ENCODE assay signal across 30 cellular contexts in genomic region chr6:168888102-168888501, GRCh38.
"Had no signal": no experiment of that assay in that cellular context is flagged by ENCODE, and none has a peak within 500 bp of the region (broad histone marks: within the 10 kb centered on the region; RNA-seq: fewer than 3 reads in every experiment).

No MANE protein-coding gene starts in this region.

- H3K4me3 ChIP-seq: psoas muscle, skin epidermis, smooth muscle cell, spleen, thoracic aorta, thyroid gland, tibial nerve, upper lobe of left lung, vagina had no signal

- H3K27me3 Mint-ChIP-seq: naive thymus-derived CD8-positive, alpha-beta T cell; natural killer cell treated with Interleukin-12 subunit alpha and Interleukin-12 subunit beta and Interleukin-15 and Interleukin-18, amount 100 ng/mL, for 72 hours; stimulated activated memory B cell treated with anti-CD40 and anti-IgM and Interleukin-4, amounts not matched to agents 10 μg/mL and 1 μg/mL and 100 μg/mL, for 72 hours; stimulated activated naive CD8-positive, alpha-beta T cell treated with anti-CD3 and anti-CD28 coated beads, Interleukin-15, amount 100 ng/mL, for 72 hours had no signal

- H3K27me3 ChIP-seq: neutrophil, thyroid gland, upper lobe of left lung, vagina had no signal

- H3K4me3 Mint-ChIP-seq: naive thymus-derived CD8-positive, alpha-beta T cell; natural killer cell treated with Interleukin-12 subunit alpha and Interleukin-12 subunit beta and Interleukin-15 and Interleukin-18, amount 100 ng/mL, for 72 hours; nephron progenitor cell; neural crest cell; stimulated activated memory B cell treated with anti-CD40 and anti-IgM and Interleukin-4, amounts not matched to agents 10 μg/mL and 1 μg/mL and 100 μg/mL, for 72 hours; stimulated activated naive CD8-positive, alpha-beta T cell treated with anti-CD3 and anti-CD28 coated beads, Interleukin-15, amount 100 ng/mL, for 72 hours had no signal

- H3K9me3 ChIP-seq: neutrophil, psoas muscle, spleen, thoracic aorta, thyroid gland, tibial nerve, upper lobe of left lung, vagina had no signal

- H3K27ac ChIP-seq: neutrophil, parathyroid adenoma, psoas muscle, skin epidermis, spleen, thoracic aorta, thyroid gland, tibial nerve, upper lobe of left lung, vagina had no signal

- H3K36me3 Mint-ChIP-seq: naive B cell; naive thymus-derived CD8-positive, alpha-beta T cell; natural killer cell treated with Interleukin-12 subunit alpha and Interleukin-12 subunit beta and Interleukin-15 and Interleukin-18, amount 100 ng/mL, for 72 hours; stimulated activated memory B cell treated with anti-CD40 and anti-IgM and Interleukin-4, amounts not matched to agents 10 μg/mL and 1 μg/mL and 100 μg/mL, for 72 hours had no signal

- H2AFZ ChIP-seq: parathyroid adenoma had no signal

- H3K9ac ChIP-seq: parathyroid adenoma had no signal

- H3K27ac Mint-ChIP-seq: natural killer cell treated with Interleukin-12 subunit alpha and Interleukin-12 subunit beta and Interleukin-15 and Interleukin-18, amount 100 ng/mL, for 72 hours; nephron progenitor cell; progenitor cell of endocrine pancreas; stimulated activated memory B cell treated with anti-CD40 and anti-IgM and Interleukin-4, amounts not matched to agents 10 μg/mL and 1 μg/mL and 100 μg/mL, for 72 hours; stimulated activated naive CD8-positive, alpha-beta T cell treated with anti-CD3 and anti-CD28 coated beads, Interleukin-15, amount 100 ng/mL, for 72 hours had no signal

- DNase-seq: naive B cell; naive thymus-derived CD8-positive, alpha-beta T cell; nephron progenitor cell; nucleus accumbens; psoas muscle; spleen; stimulated activated CD4-positive, alpha-beta T cell treated with anti-CD3 and anti-CD28 coated beads, Interleukin-12 subunit alpha, Interleukin-12 subunit beta, amount 100 ng/mL, for 4 hours; stimulated activated CD4-positive, alpha-beta T cell treated with anti-CD3 and anti-CD28 coated beads, Interleukin-1b, Interleukin-23, amount 100 ng/mL, for 48 hours; stimulated activated CD4-positive, alpha-beta T cell treated with anti-CD3 and anti-CD28 coated beads, Interleukin-4, amount 100 ng/mL, for 1 hour; stimulated activated CD4-positive, alpha-beta T cell treated with anti-CD3 and anti-CD28 coated beads, Interleukin-4, amount 100 ng/mL, for 4 hours; stimulated activated CD8-positive, alpha-beta memory T cell treated with anti-CD3 and anti-CD28 coated beads, Interleukin-4, amount 100 ng/mL, for 48 hours; stimulated activated naive CD4-positive, alpha-beta T cell; stimulated activated naive CD8-positive, alpha-beta T cell treated with anti-CD3 and anti-CD28 coated beads, Interleukin-15, amount 100 ng/mL, for 72 hours; stimulated activated naive CD8-positive, alpha-beta T cell treated with anti-CD3 and anti-CD28 coated beads, Interleukin-15, Interleukin-2, amounts not matched to agents 100 U/mL and 50 U/mL, for 24 hours; thyroid gland; trophoblast cell; upper lobe of left lung had no signal

- H3K4me1 Mint-ChIP-seq: stimulated activated memory B cell treated with anti-CD40 and anti-IgM and Interleukin-4, amounts not matched to agents 10 μg/mL and 1 μg/mL and 100 μg/mL, for 72 hours had no signal

- H3K4me1 ChIP-seq: parathyroid adenoma, psoas muscle, thyroid gland, vagina had no signal

- ATAC-seq: naive thymus-derived CD8-positive, alpha-beta T cell; natural killer cell treated with Interleukin-12 subunit alpha and Interleukin-12 subunit beta and Interleukin-15 and Interleukin-18, amount 100 ng/mL, for 72 hours; psoas muscle; right cardiac atrium; sciatic nerve; stimulated activated memory B cell treated with anti-CD40 and anti-IgM and Interleukin-4, amounts not matched to agents 10 μg/mL and 1 μg/mL and 100 μg/mL, for 72 hours; stimulated activated naive CD8-positive, alpha-beta T cell treated with anti-CD3 and anti-CD28 coated beads, Interleukin-15, amount 100 ng/mL, for 72 hours; stimulated activated naive CD8-positive, alpha-beta T cell treated with anti-CD3 and anti-CD28 coated beads, Interleukin-15, Interleukin-2, amounts not matched to agents 100 U/mL and 50 U/mL, for 24 hours had no signal

- H3K9me3 Mint-ChIP-seq: naive B cell; natural killer cell treated with Interleukin-12 subunit alpha and Interleukin-12 subunit beta and Interleukin-15 and Interleukin-18, amount 100 ng/mL, for 72 hours; neural crest cell; stimulated activated memory B cell treated with anti-CD40 and anti-IgM and Interleukin-4, amounts not matched to agents 10 μg/mL and 1 μg/mL and 100 μg/mL, for 72 hours; stimulated activated naive CD8-positive, alpha-beta T cell treated with anti-CD3 and anti-CD28 coated beads, Interleukin-15, amount 100 ng/mL, for 72 hours had no signal

- H3K4me2 ChIP-seq: smooth muscle cell had no signal

- H3K36me3 ChIP-seq: neutrophil, spleen, thoracic aorta, thyroid gland, tibial nerve, upper lobe of left lung, vagina had no signal
